Comparison of ENCODE assay signal across 22 cellular contexts in genomic region chr11:61460986-61461385, GRCh38. TPM values are rescaled to one million over a fixed set of nuclear protein-coding genes. Genes with fewer than 3 reads are reported as not detected.
DNase-seq lines count a peak whose midpoint lies in the region; ATAC-seq and TF ChIP-seq lines count a peak whose summit lies in the region.
"Had no signal": no experiment of that assay in that cellular context is flagged by ENCODE, and none has a peak within 500 bp of the region (broad histone marks: within the 10 kb centered on the region; RNA-seq: fewer than 3 reads in every experiment).

No MANE protein-coding gene starts in this region.

- H3K36me3 ChIP-seq in kidney epithelial cell (ENCODE audit: control insufficient read depth, insufficient read depth, low read length) = no peaks in the 10 kb centered on the region

- H3K4me1 Mint-ChIP-seq in WTC11 (peaks cover 2% of the 10 kb centered on the region; the same call in 1 of the 2 replicates), progenitor cell of endocrine pancreas (ENCODE audit: low read depth) (no peaks in the 10 kb centered on the region), endothelial cell (ENCODE audit: unreplicated experiment) (no peaks in the 10 kb centered on the region)

- no peaks in the 10 kb centered on the region for H3K27me3 Mint-ChIP-seq in WTC11 (ENCODE audit: low read depth)
- no peaks in the 10 kb centered on the region for H3K27me3 Mint-ChIP-seq in progenitor cell of endocrine pancreas
- peaks cover 2% of the 10 kb centered on the region for H3K27me3 Mint-ChIP-seq in endothelial cell (ENCODE audit: unreplicated experiment)
- H3K27me3 Mint-ChIP-seq: dendritic cell treated with granulocyte-macrophage colony-stimulating factor and Interleukin-4, amounts not matched to agents 40 ng/mL and 50 ng/mL, for 4 days; natural killer cell treated with Interleukin-12 subunit alpha and Interleukin-12 subunit beta and Interleukin-15 and Interleukin-18, amount 100 ng/mL, for 72 hours; stimulated activated naive B cell treated with anti-CD40 and anti-IgM and Interleukin-4, amounts not matched to agents 10 μg/mL and 1 μg/mL and 100 μg/mL, for 72 hours had no signal

- POLR2A ChIA-PET in WTC11 (lab: Charles Lee) = no interaction called here

- H3K4me3 Mint-ChIP-seq in WTC11 (no peak overlapping the region), progenitor cell of endocrine pancreas (ENCODE audit: low read depth) (no peak overlapping the region), endothelial cell (ENCODE audit: unreplicated experiment) (no peak overlapping the region)
- H3K4me3 Mint-ChIP-seq: activated naive CD4-positive, alpha-beta T cell treated with anti-CD3 and anti-CD28 coated beads for 36 hours; dendritic cell treated with granulocyte-macrophage colony-stimulating factor and Interleukin-4, amounts not matched to agents 40 ng/mL and 50 ng/mL, for 4 days; natural killer cell treated with Interleukin-12 subunit alpha and Interleukin-12 subunit beta and Interleukin-15 and Interleukin-18, amount 100 ng/mL, for 72 hours; stimulated activated naive B cell treated with anti-CD40 and anti-IgM and Interleukin-4, amounts not matched to agents 10 μg/mL and 1 μg/mL and 100 μg/mL, for 72 hours had no signal

- in situ Hi-C loops in GM13976 (cut with MboI; ENCODE audit: low sequenced_read_pairs, unreplicated experiment) = no loop called here

- ATAC-seq in WTC11 = peak; percentile 61
- ATAC-seq: natural killer cell treated with Interleukin-12 subunit alpha and Interleukin-12 subunit beta and Interleukin-15 and Interleukin-18, amount 100 ng/mL, for 72 hours; stimulated activated naive B cell treated with anti-CD40 and anti-IgM and Interleukin-4, amounts not matched to agents 10 μg/mL and 1 μg/mL and 100 μg/mL, for 72 hours had no signal

- no peaks in the 10 kb centered on the region for H3K36me3 Mint-ChIP-seq in WTC11
- peaks cover 7% of the 10 kb centered on the region for H3K36me3 Mint-ChIP-seq in progenitor cell of endocrine pancreas (ENCODE audit: insufficient read depth)
- peaks cover 9% of the 10 kb centered on the region for H3K36me3 Mint-ChIP-seq in endothelial cell (ENCODE audit: low read depth, unreplicated experiment)
- H3K36me3 Mint-ChIP-seq: natural killer cell treated with Interleukin-12 subunit alpha and Interleukin-12 subunit beta and Interleukin-15 and Interleukin-18, amount 100 ng/mL, for 72 hours had no signal

- H3K27ac Mint-ChIP-seq in WTC11 = no peak overlapping the region
- H3K27ac Mint-ChIP-seq in progenitor cell of endocrine pancreas = peak overlapping the region; percentile 23
- no peak overlapping the region for H3K27ac Mint-ChIP-seq in endothelial cell (ENCODE audit: unreplicated experiment)
- H3K27ac Mint-ChIP-seq: activated naive CD4-positive, alpha-beta T cell treated with anti-CD3 and anti-CD28 coated beads for 36 hours; dendritic cell treated with granulocyte-macrophage colony-stimulating factor and Interleukin-4, amounts not matched to agents 40 ng/mL and 50 ng/mL, for 4 days; natural killer cell treated with Interleukin-12 subunit alpha and Interleukin-12 subunit beta and Interleukin-15 and Interleukin-18, amount 100 ng/mL, for 72 hours had no signal

- CTCF ChIA-PET in WTC11 (lab: Charles Lee) = interaction anchor here (1.0 to 1.6 kb wide), 7 partner anchors 12 to 117 kb away, joined by 3 to 5 read pairs (median 3); partner anchors contain the start of gene LRRC10B

- peak; percentile 9 for DNase-seq in NCI-H1092 treated with DMSO at 0.1 percent for 48 hours (lab: John Stamatoyannopoulos, UW)
- no peak for DNase-seq in NCI-H1092 (lab: John Stamatoyannopoulos, UW)
- no peak for DNase-seq in WTC11 (ENCODE audit: low spot score)
- DNase-seq in kidney epithelial cell (ENCODE audit: low read depth) = no peak
- no peak for DNase-seq in progenitor cell of endocrine pancreas (ENCODE audit: low spot score, unreplicated experiment)
- no peak for DNase-seq in endothelial cell (ENCODE audit: low spot score)
- DNase-seq in GM13976 (ENCODE audit: low spot score) = no peak
- no peak for DNase-seq in cerebellar cortex (ENCODE audit: low spot score)
- DNase-seq: activated naive CD4-positive, alpha-beta T cell treated with anti-CD3 and anti-CD28 coated beads for 36 hours; activated T-cell treated with anti-CD3 and anti-CD28 coated beads, Interleukin-2, amount 50 U/mL, for 1 hour; Calu3; NCI-H1436; NCI-H2227 treated with DMSO at 0.1 percent for 48 hours; retina; stimulated activated naive B cell treated with anti-CD40 and anti-IgM and Interleukin-4, amounts not matched to agents 10 μg/mL and 1 μg/mL and 100 μg/mL, for 72 hours; transverse colon had no signal

- H3K9me3 Mint-ChIP-seq in WTC11 (no peaks in the 10 kb centered on the region), progenitor cell of endocrine pancreas (ENCODE audit: low read depth) (no peaks in the 10 kb centered on the region), endothelial cell (ENCODE audit: unreplicated experiment) (no peaks in the 10 kb centered on the region)
- H3K9me3 Mint-ChIP-seq: activated naive CD4-positive, alpha-beta T cell treated with anti-CD3 and anti-CD28 coated beads for 36 hours; dendritic cell treated with granulocyte-macrophage colony-stimulating factor and Interleukin-4, amounts not matched to agents 40 ng/mL and 50 ng/mL, for 4 days; natural killer cell treated with Interleukin-12 subunit alpha and Interleukin-12 subunit beta and Interleukin-15 and Interleukin-18, amount 100 ng/mL, for 72 hours; stimulated activated naive B cell treated with anti-CD40 and anti-IgM and Interleukin-4, amounts not matched to agents 10 μg/mL and 1 μg/mL and 100 μg/mL, for 72 hours had no signal

- H3K27me3 ChIP-seq in kidney epithelial cell (ENCODE audit: control insufficient read depth, insufficient read depth, low read length) = no peaks in the 10 kb centered on the region
- H3K27me3 ChIP-seq: BLaER1, transverse colon had no signal

- H3K4me3 ChIP-seq in kidney epithelial cell (ENCODE audit: low read depth, low read length) = no peak overlapping the region
- H3K4me3 ChIP-seq: BLaER1, transverse colon had no signal

- TF ChIP-seq CTCF in WTC11 (IDR thresholded peaks at IDR 0.05) (0 out of 2 replicates have a peak, but pooled peaks have one; percentile 22), kidney epithelial cell (IDR thresholded peaks at IDR 0.05; ENCODE audit: insufficient read depth, low read length, poor library complexity, severe bottlenecking) (peak; percentile 10), progenitor cell of endocrine pancreas (IDR thresholded peaks at IDR 0.05; ENCODE audit: unreplicated experiment) (no peak), endothelial cell (IDR thresholded peaks at IDR 0.05; ENCODE audit: unreplicated experiment) (no peak), GM13976 (IDR thresholded peaks at IDR 0.05; ENCODE audit: borderline replicate concordance, control extremely low read depth, extremely low read depth, insufficient read depth, missing control alignments) (no peak)

TF ChIP-seq in WTC11, 78 proteins besides CTCF, POLR2A, EP300 and RAD21:
- TF ChIP-seq, protein P1, sequence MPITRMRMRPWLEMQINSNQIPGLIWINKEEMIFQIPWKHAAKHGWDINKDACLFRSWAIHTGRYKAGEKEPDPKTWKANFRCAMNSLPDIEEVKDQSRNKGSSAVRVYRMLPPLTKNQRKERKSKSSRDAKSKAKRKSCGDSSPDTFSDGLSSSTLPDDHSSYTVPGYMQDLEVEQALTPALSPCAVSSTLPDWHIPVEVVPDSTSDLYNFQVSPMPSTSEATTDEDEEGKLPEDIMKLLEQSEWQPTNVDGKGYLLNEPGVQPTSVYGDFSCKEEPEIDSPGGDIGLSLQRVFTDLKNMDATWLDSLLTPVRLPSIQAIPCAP (CRISPR knock-in tag; IDR thresholded peaks at IDR 0.05) = no peak
- TF ChIP-seq, protein P2, sequence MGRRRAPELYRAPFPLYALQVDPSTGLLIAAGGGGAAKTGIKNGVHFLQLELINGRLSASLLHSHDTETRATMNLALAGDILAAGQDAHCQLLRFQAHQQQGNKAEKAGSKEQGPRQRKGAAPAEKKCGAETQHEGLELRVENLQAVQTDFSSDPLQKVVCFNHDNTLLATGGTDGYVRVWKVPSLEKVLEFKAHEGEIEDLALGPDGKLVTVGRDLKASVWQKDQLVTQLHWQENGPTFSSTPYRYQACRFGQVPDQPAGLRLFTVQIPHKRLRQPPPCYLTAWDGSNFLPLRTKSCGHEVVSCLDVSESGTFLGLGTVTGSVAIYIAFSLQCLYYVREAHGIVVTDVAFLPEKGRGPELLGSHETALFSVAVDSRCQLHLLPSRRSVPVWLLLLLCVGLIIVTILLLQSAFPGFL (CRISPR knock-in tag; IDR thresholded peaks at IDR 0.05; ENCODE audit: borderline replicate concordance) = no peak
- TF ChIP-seq RELA (CRISPR knock-in tag; IDR thresholded peaks at IDR 0.05; ENCODE audit: borderline replicate concordance) (no peak), ATF1 (CRISPR knock-in tag; IDR thresholded peaks at IDR 0.05) (no peak)

RNA-seq across cellular contexts. Expression of gene SDHAF2, which starts 31.1 kb away (rescaled TPM):
- total RNA-seq in WTC11 (2021) (36.2 to 36.8 TPM (median 36.5 TPM) in 3 replicates), kidney epithelial cell (32.6 and 35.5 TPM in 2 replicates), progenitor cell of endocrine pancreas (42.2 and 42.9 TPM in 2 replicates), endothelial cell (ENCODE audit: unreplicated experiment) (47.2 TPM)

RNA-seq across cellular contexts. Expression of gene CPSF7, which starts 31.2 kb away (rescaled TPM):
- 86.0 to 90.7 TPM (median 88.3 TPM) in 3 replicates for total RNA-seq in WTC11 (2021)
- total RNA-seq in kidney epithelial cell = 47.5 and 53.9 TPM in 2 replicates
- total RNA-seq in progenitor cell of endocrine pancreas = 133 and 134 TPM in 2 replicates
- total RNA-seq in endothelial cell (ENCODE audit: unreplicated experiment) = 79.5 TPM

RNA-seq across cellular contexts. Expression of gene LRRC10B, which starts 47.6 kb away (rescaled TPM):
- total RNA-seq in WTC11 (2021) (1.1 to 1.5 TPM (median 1.3 TPM) in 3 replicates), kidney epithelial cell (0.25 TPM in 1 of 2 replicates, not detected in the other), progenitor cell of endocrine pancreas (1.2 and 2.0 TPM in 2 replicates), endothelial cell (ENCODE audit: unreplicated experiment) (0.13 TPM)
- total RNA-seq: A172; activated naive CD4-positive, alpha-beta T cell treated with anti-CD3 and anti-CD28 coated beads for 36 hours; Calu3; LHCN-M2; lung microvascular endothelial cell; natural killer cell treated with Interleukin-12 subunit alpha and Interleukin-12 subunit beta and Interleukin-15 and Interleukin-18, amount 100 ng/mL, for 72 hours had no signal

Comparison
In these comparisons a context has a peak if more than half of its experiments do, and no peak if none do; other contexts are left out.
1. CTCF ChIP-seq: peak in WTC11 (single experiment) and kidney epithelial cell (single experiment); none in progenitor cell of endocrine pancreas (single experiment), endothelial cell (single experiment) and GM13976 (single experiment).